In genomic region chr20:3980260-3981131, GRCh38 we compare ENCODE assay signal across 8 cellular contexts. TPM values are rescaled to one million over a fixed set of nuclear protein-coding genes. Genes with fewer than 3 reads are reported as not detected.
DNase-seq lines count a peak whose midpoint lies in the region; ATAC-seq and TF ChIP-seq lines count a peak whose summit lies in the region.

No MANE protein-coding gene starts in this region.

- H3K27me3 Mint-ChIP-seq in activated T-cell treated with anti-CD3 and anti-CD28 coated beads, Interleukin-2, amount 50 U/mL, for 24 hours = no peaks in the 10 kb centered on the region
- no peaks in the 10 kb centered on the region for H3K27me3 Mint-ChIP-seq in type B pancreatic cell

- H3K27me3 ChIP-seq in KMS-11 (ENCODE audit: insufficient read depth, low read depth) = no peaks in the 10 kb centered on the region

- no peak for ATAC-seq in HG02571 (IDR thresholded peaks at IDR 0.05; ENCODE audit: unreplicated experiment)
- no peak for ATAC-seq in GM18519 (IDR thresholded peaks at IDR 0.05; ENCODE audit: low FRiP score, unreplicated experiment)

- peak overlapping the region; percentile 77 for H2AFZ ChIP-seq in KMS-11 (ENCODE audit: low read depth)

- peaks cover 23% of the 10 kb centered on the region for H3K4me1 ChIP-seq in KMS-11 (ENCODE audit: low read depth, poor library complexity, severe bottlenecking)

- H3K36me3 ChIP-seq in KMS-11 (ENCODE audit: insufficient read depth) = no peaks in the 10 kb centered on the region

- TF ChIP-seq CTCF in KMS-11 (conservative IDR thresholded peaks at IDR 0.05; ENCODE audit: low read depth, low read length) (no peak), type B pancreatic cell (conservative IDR thresholded peaks at IDR 0.05) (no peak)

- in situ Hi-C loops in Caki2 (cut with HindIII; ENCODE audit: low pct_unique_long_range_greater_than_20kb, low sequenced_read_pairs) = no loop called here

- H3K9ac ChIP-seq in KMS-11 = peak overlapping the region; percentile 70

- peak overlapping the region; percentile 92 for H3K27ac ChIP-seq in KMS-11

- H3K79me2 ChIP-seq in KMS-11 (ENCODE audit: insufficient read depth, low read depth) = no peaks in the 10 kb centered on the region

- H3K27ac Mint-ChIP-seq in activated T-cell treated with anti-CD3 and anti-CD28 coated beads, Interleukin-2, amount 50 U/mL, for 24 hours = peak overlapping the region; percentile 93
- no peak overlapping the region for H3K27ac Mint-ChIP-seq in type B pancreatic cell

- no peak overlapping the region for H3K4me3 ChIP-seq in KMS-11 (IDR thresholded peaks at IDR 0.05; ENCODE audit: insufficient read depth, low read depth, low read length)

- H3K9me3 Mint-ChIP-seq in activated T-cell treated with anti-CD3 and anti-CD28 coated beads, Interleukin-2, amount 50 U/mL, for 24 hours = no peaks in the 10 kb centered on the region
- H3K9me3 Mint-ChIP-seq in type B pancreatic cell = no peaks in the 10 kb centered on the region

- peak overlapping the region; percentile 95 for H3K4me2 ChIP-seq in KMS-11

- peaks cover 23% of the 10 kb centered on the region for H3K4me1 Mint-ChIP-seq in activated T-cell treated with anti-CD3 and anti-CD28 coated beads, Interleukin-2, amount 50 U/mL, for 24 hours (ENCODE audit: low read depth)
- no peaks in the 10 kb centered on the region for H3K4me1 Mint-ChIP-seq in type B pancreatic cell (ENCODE audit: unreplicated experiment)

- H3K4me3 Mint-ChIP-seq in activated T-cell treated with anti-CD3 and anti-CD28 coated beads, Interleukin-2, amount 50 U/mL, for 24 hours = peak overlapping the region; percentile 61
- H3K4me3 Mint-ChIP-seq in type B pancreatic cell = no peak overlapping the region

- DNase-seq in Caki2 (ENCODE audit: low read depth) = peak; percentile 33
- peak; percentile 57 for DNase-seq in activated T-cell treated with anti-CD3 and anti-CD28 coated beads, Interleukin-2, amount 50 U/mL, for 24 hours
- DNase-seq in glomerular visceral epithelial cell (ENCODE audit: extremely low spot score) = peak; percentile 36
- DNase-seq in stimulated activated CD4-positive, alpha-beta T cell treated with anti-CD3 and anti-CD28 coated beads, Interleukin-15, amount 100 ng/mL, for 24 hours = peak; percentile 58
- no peak for DNase-seq in type B pancreatic cell (ENCODE audit: extremely low spot score, unreplicated experiment)

- no peaks in the 10 kb centered on the region for H4K20me1 ChIP-seq in KMS-11 (ENCODE audit: insufficient read depth)

- peaks cover 1% of the 10 kb centered on the region for H3K36me3 Mint-ChIP-seq in activated T-cell treated with anti-CD3 and anti-CD28 coated beads, Interleukin-2, amount 50 U/mL, for 24 hours (ENCODE audit: low read depth)
- peaks cover 8% of the 10 kb centered on the region for H3K36me3 Mint-ChIP-seq in type B pancreatic cell

RNA-seq across cellular contexts. Expression of gene RNF24, which starts 34.9 kb away (rescaled TPM):
- total RNA-seq in Caki2 (2014; rRNA removed; shearing (Covaris generic); ENCODE audit: low replicate concordance) = 2.6 and 17.3 TPM in 2 replicates
- 17.2 and 23.6 TPM in 2 replicates for total RNA-seq in type B pancreatic cell (ENCODE audit: low replicate concordance)
